In genomic region chr12:50509009-50509663, GRCh38 we compare ENCODE assay signal across 14 cellular contexts. TPM values are rescaled to one million over a fixed set of nuclear protein-coding genes. Genes with fewer than 3 reads are reported as not detected.
A peak's percentile ranks its signal among the peaks of the same experiment; 100 is the strongest.
DNase-seq lines count a peak whose midpoint lies in the region; ATAC-seq and TF ChIP-seq lines count a peak whose summit lies in the region.
"Had no signal": no experiment of that assay in that cellular context is flagged by ENCODE, and none has a peak within 500 bp of the region (broad histone marks: within the 10 kb centered on the region; RNA-seq: fewer than 3 reads in every experiment).

No MANE protein-coding gene starts in this region.

- no peak overlapping the region for H3K14ac ChIP-seq in trophoblast cell (ENCODE audit: low read length)

- no peak overlapping the region for H3K9ac ChIP-seq in trophoblast cell (ENCODE audit: low read length)
- H3K9ac ChIP-seq: SK-N-SH had no signal

- peak overlapping the region; percentile 26 for H3K4me2 ChIP-seq in trophoblast cell (ENCODE audit: low read length)
- H3K4me2 ChIP-seq: SK-N-SH had no signal

- H3K9me3 ChIP-seq in trophoblast cell (ENCODE audit: insufficient read depth, low read depth, low read length), result no peaks in the 10 kb centered on the region
- H3K9me3 ChIP-seq: SK-N-SH had no signal

- no peak overlapping the region for H2AK5ac ChIP-seq in trophoblast cell (ENCODE audit: low read length)

- no peak overlapping the region for H2BK12ac ChIP-seq in trophoblast cell (ENCODE audit: low read length)

- WGBS in trophoblast cell (ENCODE audit: extremely low coverage, insufficient coverage, insufficient read length), result 100% methylated on average over 3 of the region's 7 CpGs

- H3K4me1 Mint-ChIP-seq in T-helper 1 cell treated with Interleukin-12 subunit alpha and Interleukin-12 subunit beta and Interleukin-4 antibody, amounts not matched to agents 30 μg/mL and 1 μg/mL, for 36 hours (ENCODE audit: low read depth), result peaks cover 47% of the 10 kb centered on the region
- peaks cover 52% of the 10 kb centered on the region for H3K4me1 Mint-ChIP-seq in brain

- no peak overlapping the region for H2BK120ac ChIP-seq in trophoblast cell (ENCODE audit: insufficient read depth, low read length, poor library complexity)

- H3K79me1 ChIP-seq in trophoblast cell (ENCODE audit: low read length), result peaks cover 14% of the 10 kb centered on the region

- DNase-seq in T-helper 1 cell (no peak), NOMO-1 treated with dmso at 0.1 percent for 144 hours (lab: John Stamatoyannopoulos, UW; ENCODE audit: unreplicated experiment) (peak; percentile 27), trophoblast cell (peak; percentile 53 to 84), NCI-H69 (lab: John Stamatoyannopoulos, UW) (no peak), GM10266 (ENCODE audit: extremely low spot score) (no peak)
- DNase-seq: cortex of kidney, mesendoderm, NCI-H1092, SK-N-SH had no signal

- H3K23ac ChIP-seq in trophoblast cell (ENCODE audit: low read length), result no peak overlapping the region

- peaks cover 22% of the 10 kb centered on the region for H3K79me2 ChIP-seq in trophoblast cell (ENCODE audit: control insufficient read depth, insufficient read depth, low read length, poor library complexity)

- no peak overlapping the region for H4K91ac ChIP-seq in trophoblast cell (ENCODE audit: low read depth, low read length)

- H3K18ac ChIP-seq in trophoblast cell (ENCODE audit: low read length), result no peak overlapping the region

- no peak overlapping the region for H3K4me3 ChIP-seq in trophoblast cell (ENCODE audit: low read depth, low read length)

- no peak for TF ChIP-seq CTCF in brain (conservative IDR thresholded peaks at IDR 0.05)
- no peak for TF ChIP-seq CTCF in GM10266 (IDR thresholded peaks at IDR 0.05; ENCODE audit: control insufficient read depth, insufficient read depth, low read depth, missing control alignments)

- no peak overlapping the region for H3K27ac ChIP-seq in trophoblast cell (ENCODE audit: low read depth, low read length)
- H3K27ac ChIP-seq: 22Rv1 had no signal

- no peaks in the 10 kb centered on the region for H3K9me3 Mint-ChIP-seq in T-helper 1 cell treated with Interleukin-12 subunit alpha and Interleukin-12 subunit beta and Interleukin-4 antibody, amounts not matched to agents 30 μg/mL and 1 μg/mL, for 36 hours
- peaks cover 0 to 2% (median 0%) of the 10 kb centered on the region in 5 experiments for H3K9me3 Mint-ChIP-seq in brain

- H4K12ac ChIP-seq in trophoblast cell (ENCODE audit: low read depth, low read length), result no peak overlapping the region

- no peak for ATAC-seq in GM18861 (IDR thresholded peaks at IDR 0.05; ENCODE audit: unreplicated experiment)
- ATAC-seq: sciatic nerve had no signal

- H3K27me3 ChIP-seq in trophoblast cell (ENCODE audit: insufficient read depth, low read length), result no peaks in the 10 kb centered on the region

- peak overlapping the region; percentile 83 for H3K27ac Mint-ChIP-seq in T-helper 1 cell treated with Interleukin-12 subunit alpha and Interleukin-12 subunit beta and Interleukin-4 antibody, amounts not matched to agents 30 μg/mL and 1 μg/mL, for 36 hours
- peak overlapping the region; percentile 42 to 99 (median 74) for H3K27ac Mint-ChIP-seq in brain

- peak overlapping the region; percentile 82 for H3K4me3 Mint-ChIP-seq in T-helper 1 cell treated with Interleukin-12 subunit alpha and Interleukin-12 subunit beta and Interleukin-4 antibody, amounts not matched to agents 30 μg/mL and 1 μg/mL, for 36 hours
- H3K4me3 Mint-ChIP-seq in brain, result peak overlapping the region in 4 of 5 experiments; percentile 29 to 100 (median 96)

- H3K36me3 ChIP-seq in trophoblast cell (ENCODE audit: control insufficient read depth in 1 of 2, insufficient read depth in 2 of 2, low read length in 2 of 2), result no peaks in the 10 kb centered on the region

- no peak overlapping the region for H2AFZ ChIP-seq in trophoblast cell (ENCODE audit: insufficient read depth, low read length, poor library complexity)

- H3K36me3 Mint-ChIP-seq in T-helper 1 cell treated with Interleukin-12 subunit alpha and Interleukin-12 subunit beta and Interleukin-4 antibody, amounts not matched to agents 30 μg/mL and 1 μg/mL, for 36 hours (ENCODE audit: low read depth), result no peaks in the 10 kb centered on the region
- H3K36me3 Mint-ChIP-seq in brain, result peaks cover 13% of the 10 kb centered on the region

- H3K27me3 Mint-ChIP-seq in T-helper 1 cell treated with Interleukin-12 subunit alpha and Interleukin-12 subunit beta and Interleukin-4 antibody, amounts not matched to agents 30 μg/mL and 1 μg/mL, for 36 hours (ENCODE audit: low read depth), result no peaks in the 10 kb centered on the region
- peaks cover 3% of the 10 kb centered on the region for H3K27me3 Mint-ChIP-seq in brain

- H3K4me1 ChIP-seq in trophoblast cell (ENCODE audit: control insufficient read depth in 1 of 2, insufficient read depth in 2 of 2, low read length in 2 of 2), result peaks cover 3 to 11% of the 10 kb centered on the region in 2 experiments

- H2BK5ac ChIP-seq in trophoblast cell (ENCODE audit: low read depth, low read length, poor library complexity), result no peak overlapping the region

- H3K4ac ChIP-seq in trophoblast cell (ENCODE audit: low read depth, low read length), result peak overlapping the region; percentile 73

- H4K8ac ChIP-seq in trophoblast cell (ENCODE audit: low read depth, low read length), result no peak overlapping the region

RNA-seq across cellular contexts. Expression of gene DIP2B, which starts 4.4 kb away (rescaled TPM):
- polyA plus RNA-seq in brain (ENCODE audit: insufficient read depth, low read depth, low replicate concordance), result 23.0 TPM
- polyA plus RNA-seq in trophoblast cell (2013), result 33.2 and 33.7 TPM in 2 replicates

Comparison
In these comparisons a context has a peak if more than half of its experiments do, and no peak if none do; other contexts are left out.
1. DNase-seq: peak in NOMO-1 treated with dmso at 0.1 percent for 144 hours (single experiment) and trophoblast cell (2 of 2); none in T-helper 1 cell (0 of 5), NCI-H69 (single experiment) and GM10266 (single experiment).